ENCODE assay signal across 8 cellular contexts in the genomic region with DNA sequence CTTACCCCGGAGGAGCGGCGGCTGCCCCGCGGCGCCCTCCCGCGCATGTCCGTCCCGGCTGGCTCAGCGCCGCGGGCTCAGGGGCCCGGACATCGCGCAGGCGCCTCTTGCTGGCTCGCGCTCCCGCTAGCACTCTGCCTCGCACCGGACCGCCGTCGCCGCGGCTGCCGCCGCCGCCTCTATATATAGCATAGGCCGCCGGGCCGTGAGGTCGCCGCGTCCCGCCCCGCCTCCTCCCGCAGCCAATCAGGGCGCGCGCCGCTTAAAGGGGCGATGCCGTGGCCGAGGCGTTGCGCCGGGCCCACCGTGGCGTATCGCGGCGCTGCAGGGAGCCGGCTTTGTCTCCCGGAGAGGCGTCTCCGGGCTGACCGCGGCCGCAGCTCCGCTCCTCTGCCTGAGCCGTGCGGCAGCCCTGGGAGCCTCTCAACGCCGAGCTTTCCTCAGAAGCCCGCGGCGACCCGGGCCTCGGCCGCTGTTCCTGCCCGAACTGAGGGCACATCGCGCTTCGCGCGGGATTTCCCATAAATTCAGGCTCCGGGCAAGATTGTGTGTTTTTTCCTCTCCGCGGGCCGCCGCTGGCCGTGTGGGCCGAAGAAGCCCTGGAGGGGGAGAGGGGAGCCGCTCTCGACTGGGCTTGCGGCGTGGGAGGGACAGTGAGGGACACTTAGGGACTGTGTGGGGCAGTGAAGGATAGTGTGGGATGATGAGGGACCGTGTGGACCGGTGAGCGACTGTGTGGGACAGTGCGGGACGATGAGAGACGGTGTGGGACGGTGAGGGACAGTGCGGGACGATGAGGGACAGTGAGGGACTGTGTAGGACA. TPM values are rescaled to one million over a fixed set of nuclear protein-coding genes. Genes with fewer than 3 reads are reported as not detected.
DNase-seq lines count a peak whose midpoint lies in the region; ATAC-seq and TF ChIP-seq lines count a peak whose summit lies in the region.

A gene with protein sequence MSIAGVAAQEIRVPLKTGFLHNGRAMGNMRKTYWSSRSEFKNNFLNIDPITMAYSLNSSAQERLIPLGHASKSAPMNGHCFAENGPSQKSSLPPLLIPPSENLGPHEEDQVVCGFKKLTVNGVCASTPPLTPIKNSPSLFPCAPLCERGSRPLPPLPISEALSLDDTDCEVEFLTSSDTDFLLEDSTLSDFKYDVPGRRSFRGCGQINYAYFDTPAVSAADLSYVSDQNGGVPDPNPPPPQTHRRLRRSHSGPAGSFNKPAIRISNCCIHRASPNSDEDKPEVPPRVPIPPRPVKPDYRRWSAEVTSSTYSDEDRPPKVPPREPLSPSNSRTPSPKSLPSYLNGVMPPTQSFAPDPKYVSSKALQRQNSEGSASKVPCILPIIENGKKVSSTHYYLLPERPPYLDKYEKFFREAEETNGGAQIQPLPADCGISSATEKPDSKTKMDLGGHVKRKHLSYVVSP (minus strand): TSS at position 157 of the 823 bp plus-strand sequence. CDS start 10,690 bp downstream, outside the sequence.

- H3K27ac Mint-ChIP-seq in CD8-positive, alpha-beta memory T cell = peak within 1 kb of the TSS; percentile 41 to 94 (median 82)
- peak within 1 kb of the TSS; percentile 55 to 78 for H3K27ac Mint-ChIP-seq in natural killer cell treated with Interleukin-12 subunit alpha and Interleukin-12 subunit beta and Interleukin-15 and Interleukin-18, amount 100 ng/mL, for 72 hours

- peak; percentile 88 for ATAC-seq in GM21367 (IDR thresholded peaks at IDR 0.05; ENCODE audit: unreplicated experiment)
- ATAC-seq in natural killer cell treated with Interleukin-12 subunit alpha and Interleukin-12 subunit beta and Interleukin-15 and Interleukin-18, amount 100 ng/mL, for 72 hours = peak; percentile 98 to 99

- no peaks in the 10 kb centered on the region for H3K36me3 Mint-ChIP-seq in CD8-positive, alpha-beta memory T cell
- H3K36me3 Mint-ChIP-seq in natural killer cell treated with Interleukin-12 subunit alpha and Interleukin-12 subunit beta and Interleukin-15 and Interleukin-18, amount 100 ng/mL, for 72 hours = peaks cover 6% of the 10 kb centered on the region

- WGBS in HUES64 = 4% methylated on average over 98 of the region's 98 CpGs

- H3K27me3 Mint-ChIP-seq in CD8-positive, alpha-beta memory T cell = peaks cover 7 to 12% of the 10 kb centered on the region in 2 donors
- peaks cover 14 to 16% of the 10 kb centered on the region in 2 donors for H3K27me3 Mint-ChIP-seq in natural killer cell treated with Interleukin-12 subunit alpha and Interleukin-12 subunit beta and Interleukin-15 and Interleukin-18, amount 100 ng/mL, for 72 hours

- peak; percentile 77 to 89 (median 84) for DNase-seq in CD8-positive, alpha-beta memory T cell
- DNase-seq in RPMI7951 (ENCODE audit: low read depth) (peak; percentile 95), activated gamma-delta T cell treated with Interleukin-2 at 50 U/mL for 16 hours (peak; percentile 85), fibroblast of the aortic adventitia (ENCODE audit: low read depth) (peak; percentile 94)
- DNase-seq in natural killer cell treated with Interleukin-12 subunit alpha and Interleukin-12 subunit beta and Interleukin-15 and Interleukin-18, amount 100 ng/mL, for 72 hours (ENCODE audit: low spot score) = peak; percentile 97
- peak; percentile 59 to 83 (median 78) for DNase-seq in stimulated activated naive CD4-positive, alpha-beta T cell (lab: John Stamatoyannopoulos, UW)

- no peaks in the 10 kb centered on the region for H3K9me3 ChIP-seq in CD8-positive, alpha-beta memory T cell (ENCODE audit: low read length)
- H3K9me3 ChIP-seq in HUES64 (ENCODE audit: insufficient read depth, low read depth, low read length) = no peaks in the 10 kb centered on the region

- no peak for TF ChIP-seq CTCF in fibroblast of the aortic adventitia (IDR thresholded peaks at IDR 0.05; ENCODE audit: insufficient read depth, low read length)

- H3K4me3 ChIP-seq in CD8-positive, alpha-beta memory T cell (ENCODE audit: low read length) = peak within 1 kb of the TSS; percentile 34
- H3K4me3 ChIP-seq in HUES64 (ENCODE audit: low read length) (peak within 1 kb of the TSS; percentile 87), fibroblast of the aortic adventitia (ENCODE audit: low read depth, low read length) (peak within 1 kb of the TSS; percentile 86)

- H3K4me1 ChIP-seq in CD8-positive, alpha-beta memory T cell (ENCODE audit: insufficient read depth, low read length) = peaks cover 12% of the 10 kb centered on the region
- peaks cover 56% of the 10 kb centered on the region for H3K4me1 ChIP-seq in HUES64 (ENCODE audit: insufficient read depth, low read length)

- no peaks in the 10 kb centered on the region for H3K9me3 Mint-ChIP-seq in CD8-positive, alpha-beta memory T cell
- H3K9me3 Mint-ChIP-seq in natural killer cell treated with Interleukin-12 subunit alpha and Interleukin-12 subunit beta and Interleukin-15 and Interleukin-18, amount 100 ng/mL, for 72 hours = no peaks in the 10 kb centered on the region

- H3K27me3 ChIP-seq in CD8-positive, alpha-beta memory T cell (ENCODE audit: insufficient read depth, low read length, poor library complexity, severe bottlenecking) = peaks cover 6% of the 10 kb centered on the region
- peaks cover 10% of the 10 kb centered on the region for H3K27me3 ChIP-seq in HUES64 (ENCODE audit: insufficient read depth, low read length)

- no peak within 1 kb of the TSS for H3K27ac ChIP-seq in CD8-positive, alpha-beta memory T cell (ENCODE audit: low read depth, low read length)
- peak within 1 kb of the TSS; percentile 52; the same call in 1 of the 2 replicates for H3K27ac ChIP-seq in HUES64 (ENCODE audit: low read depth, low read length)

- POLR2A ChIA-PET in CD8-positive, alpha-beta memory T cell (lab: Charles Lee) = no interaction called here

- peak within 1 kb of the TSS; percentile 67 for H3K9ac ChIP-seq in HUES64 (ENCODE audit: low read depth, low read length)

- CTCF ChIA-PET in CD8-positive, alpha-beta memory T cell (lab: Charles Lee) = interaction anchor here (1.5 kb wide), 1 partner anchor 288 kb away, joined by 4 read pairs; no protein-coding TSS in a partner anchor

- peaks cover 12 to 14% (median 13%) of the 10 kb centered on the region in 3 donors for H3K4me1 Mint-ChIP-seq in CD8-positive, alpha-beta memory T cell
- H3K4me1 Mint-ChIP-seq in natural killer cell treated with Interleukin-12 subunit alpha and Interleukin-12 subunit beta and Interleukin-15 and Interleukin-18, amount 100 ng/mL, for 72 hours (ENCODE audit: low read depth in 2 of 2) = peaks cover 13 to 14% of the 10 kb centered on the region in 2 donors

- no peaks in the 10 kb centered on the region for H3K36me3 ChIP-seq in CD8-positive, alpha-beta memory T cell (ENCODE audit: insufficient read depth, low read length)
- no peaks in the 10 kb centered on the region for H3K36me3 ChIP-seq in HUES64 (ENCODE audit: insufficient read depth, low read length)

- peak within 1 kb of the TSS; percentile 80 to 96 (median 87) for H3K4me3 Mint-ChIP-seq in CD8-positive, alpha-beta memory T cell
- H3K4me3 Mint-ChIP-seq in natural killer cell treated with Interleukin-12 subunit alpha and Interleukin-12 subunit beta and Interleukin-15 and Interleukin-18, amount 100 ng/mL, for 72 hours = peak within 1 kb of the TSS; percentile 94

RNA-seq across cellular contexts. Expression of the gene that starts here (rescaled TPM):
- 1 to 10 TPM; 3.5 to 3.8 TPM for total RNA-seq in CD8-positive, alpha-beta memory T cell
- 1.1 TPM for polyA plus RNA-seq in CD8-positive, alpha-beta memory T cell
- 31.2 TPM for polyA plus RNA-seq in HUES64 (2013, experiment 1 of 2)
- 30.6 TPM for polyA plus RNA-seq in HUES64 (2013, experiment 2 of 2)
- total RNA-seq in RPMI7951 (2014; rRNA removed; shearing (Covaris generic)) = 87.4 and 99.4 TPM in 2 replicates
- 46.4 and 106 TPM in 2 replicates for total RNA-seq in fibroblast of the aortic adventitia (ENCODE audit: low replicate concordance)
- 1 to 10 TPM; 3.5 to 6.3 TPM for total RNA-seq in natural killer cell treated with Interleukin-12 subunit alpha and Interleukin-12 subunit beta and Interleukin-15 and Interleukin-18, amount 100 ng/mL, for 72 hours

Comparison
In these comparisons a context has a peak if more than half of its experiments do, and no peak if none do; other contexts are left out.
1. H3K4me3 ChIP-seq: peak in every context shown above with its lines; median percentile 87 in HUES64; 86 in fibroblast of the aortic adventitia; 34 in CD8-positive, alpha-beta memory T cell.